23 cellular contexts compared by ENCODE assay signal in the genomic region with DNA sequence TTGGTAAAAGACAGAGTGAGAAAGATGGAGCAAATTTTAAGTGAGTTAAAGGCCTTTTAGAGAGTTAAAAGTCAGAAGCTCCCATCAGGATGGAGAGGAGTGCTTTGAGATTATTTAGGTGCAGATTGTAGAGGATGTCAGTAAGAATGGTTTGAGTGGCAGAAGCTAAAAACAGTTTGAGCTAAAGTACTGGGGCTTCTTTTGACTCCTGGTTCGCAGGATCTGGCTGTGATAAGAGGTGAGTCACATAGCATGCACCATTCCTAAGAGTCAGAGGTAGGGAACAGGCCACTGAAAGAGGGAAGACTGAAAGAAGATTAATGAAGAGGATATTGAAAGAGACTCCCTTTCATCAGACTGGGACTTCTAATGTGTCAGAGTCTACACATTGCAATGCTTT.
DNase-seq lines count a peak whose midpoint lies in the region; TF ChIP-seq lines count a peak whose summit lies in the region.
"Had no signal": no experiment of that assay in that cellular context is flagged by ENCODE, and none has a peak within 500 bp of the region (broad histone marks: within the 10 kb centered on the region; RNA-seq: fewer than 3 reads in every experiment).

No MANE protein-coding gene starts in this region.

- H3K27me3 ChIP-seq in breast epithelium, result no peaks in the 10 kb centered on the region
- no peaks in the 10 kb centered on the region for H3K27me3 ChIP-seq in mesenchymal stem cell (ENCODE audit: control insufficient read depth in 1 of 2, insufficient read depth in 1 of 2, low read length in 2 of 2)
- H3K27me3 ChIP-seq: neutrophil had no signal

- H3K4me2 ChIP-seq in mesenchymal stem cell (ENCODE audit: low read length, poor library complexity, severe bottlenecking), result no peak overlapping the region
- H3K4me2 ChIP-seq: A549 had no signal

- H3K9ac ChIP-seq in mesenchymal stem cell (ENCODE audit: low read length), result no peak overlapping the region

- no peak overlapping the region for H2BK12ac ChIP-seq in mesenchymal stem cell (ENCODE audit: low read length in 2 of 2)

- intact Hi-C loops in MCF 10A (cut with micrococcal nuclease), result no loop called here
- intact Hi-C loops in breast epithelium (cut with DNase I; ENCODE audit: low total_unique reads), result no loop called here

- DNase-seq in MCF 10A (ENCODE audit: unreplicated experiment) (peak; percentile 8), breast epithelium (ENCODE audit: low spot score in 2 of 2) (no peak), mesenchymal stem cell (peak; percentile 3), NCI-H1436 treated with DMSO at 0.1 percent for 48 hours (lab: John Stamatoyannopoulos, UW) (no peak), NCI-H524 (lab: John Stamatoyannopoulos, UW) (no peak), UCSD-AML1 (lab: John Stamatoyannopoulos, UW; ENCODE audit: unreplicated experiment) (no peak)
- no peak for DNase-seq in stimulated activated naive CD4-positive, alpha-beta T cell (lab: John Stamatoyannopoulos, UW)
- DNase-seq: activated naive CD4-positive, alpha-beta T cell treated with anti-CD3 and anti-CD28 coated beads, Interleukin-2, amount 10 ng/mL, durations not matched to agents 7 days and 5 days; AML-193; CD8-positive, alpha-beta T cell; effector CD4-positive, alpha-beta T cell; GF-D8; glutamatergic neuron; NCI-H2029 treated with DMSO at 0.1 percent for 48 hours; NCI-H345; SHP77; stimulated activated naive CD8-positive, alpha-beta T cell treated with anti-CD3 and anti-CD28 coated beads, Interleukin-15, amount 100 ng/mL, for 72 hours had no signal

- no TSS peak for BruUV-seq in MCF 10A (replicated peaks; lab: Mats Ljungman, UMichigan)

- no peak overlapping the region for H3K23ac ChIP-seq in mesenchymal stem cell (ENCODE audit: low read length in 2 of 2)

- H3K9me3 Mint-ChIP-seq in MCF 10A (ENCODE audit: unreplicated experiment), result no peaks in the 10 kb centered on the region
- peaks cover 0 to 7% (median 4%) of the 10 kb centered on the region in 5 experiments for H3K9me3 Mint-ChIP-seq in brain
- H3K9me3 Mint-ChIP-seq: activated naive CD4-positive, alpha-beta T cell treated with anti-CD3 and anti-CD28 coated beads, Interleukin-2, amount 10 ng/mL, durations not matched to agents 7 days and 5 days had no signal

- no peak for TF ChIP-seq CTCF in MCF 10A (IDR thresholded peaks at IDR 0.05; ENCODE audit: unreplicated experiment)
- no peak for TF ChIP-seq CTCF in breast epithelium (IDR thresholded peaks at IDR 0.05)
- TF ChIP-seq CTCF in brain (conservative IDR thresholded peaks at IDR 0.05), result no peak

- POLR2A ChIA-PET in MCF 10A (lab: Yijun Ruan, JAX), result interaction anchor here (0.5 kb wide), 1 partner anchor 13 kb away, joined by 3 read pairs; no protein-coding TSS in a partner anchor

- H4K8ac ChIP-seq in mesenchymal stem cell (ENCODE audit: low read length), result no peak overlapping the region

- no peak overlapping the region for H3K14ac ChIP-seq in mesenchymal stem cell (ENCODE audit: low read length in 2 of 2)

- CTCF ChIA-PET in MCF 10A (lab: Yijun Ruan, JAX), result interaction anchor here (0.6 kb wide), 1 partner anchor 470 kb away, joined by 3 read pairs; no protein-coding TSS in a partner anchor

- no peak overlapping the region for H2AK5ac ChIP-seq in mesenchymal stem cell (ENCODE audit: low read length, severe bottlenecking)

- H3K4ac ChIP-seq in mesenchymal stem cell (ENCODE audit: low read depth in 1 of 2, low read length in 2 of 2), result no peak overlapping the region

- H3K27me3 Mint-ChIP-seq in MCF 10A (ENCODE audit: insufficient read depth, unreplicated experiment), result peaks cover 7% of the 10 kb centered on the region
- H3K27me3 Mint-ChIP-seq in brain, result peaks cover 3% of the 10 kb centered on the region
- H3K27me3 Mint-ChIP-seq: activated naive CD4-positive, alpha-beta T cell treated with anti-CD3 and anti-CD28 coated beads, Interleukin-2, amount 10 ng/mL, durations not matched to agents 7 days and 5 days; stimulated activated naive CD8-positive, alpha-beta T cell treated with anti-CD3 and anti-CD28 coated beads, Interleukin-15, amount 100 ng/mL, for 72 hours had no signal

- H3K36me3 Mint-ChIP-seq in MCF 10A (ENCODE audit: insufficient read depth, unreplicated experiment), result no peaks in the 10 kb centered on the region
- no peaks in the 10 kb centered on the region for H3K36me3 Mint-ChIP-seq in brain
- H3K36me3 Mint-ChIP-seq: activated naive CD4-positive, alpha-beta T cell treated with anti-CD3 and anti-CD28 coated beads, Interleukin-2, amount 10 ng/mL, durations not matched to agents 7 days and 5 days; CD8-positive, alpha-beta T cell had no signal

- H4K91ac ChIP-seq in mesenchymal stem cell (ENCODE audit: low read length), result no peak overlapping the region

- H3K4me3 Mint-ChIP-seq in MCF 10A (ENCODE audit: unreplicated experiment) (no peak overlapping the region), brain (no peak overlapping the region)
- H3K4me3 Mint-ChIP-seq: activated naive CD4-positive, alpha-beta T cell treated with anti-CD3 and anti-CD28 coated beads, Interleukin-2, amount 10 ng/mL, durations not matched to agents 7 days and 5 days; CD8-positive, alpha-beta T cell; stimulated activated naive CD8-positive, alpha-beta T cell treated with anti-CD3 and anti-CD28 coated beads, Interleukin-15, amount 100 ng/mL, for 72 hours had no signal

- WGBS in mesenchymal stem cell, result 46% methylated on average over 1 of the region's 1 CpG

- no peaks in the 10 kb centered on the region for H3K36me3 ChIP-seq in breast epithelium
- H3K36me3 ChIP-seq in mesenchymal stem cell (ENCODE audit: control insufficient read depth in 1 of 2, insufficient read depth in 2 of 2, low read depth in 1 of 2, low read length in 2 of 2), result no peaks in the 10 kb centered on the region
- H3K36me3 ChIP-seq: neutrophil, prostate gland had no signal

- no peak overlapping the region for H3K27ac Mint-ChIP-seq in MCF 10A (ENCODE audit: low read depth, unreplicated experiment)
- peak overlapping the region in 4 of 5 experiments; percentile 36 to 91 (median 88) for H3K27ac Mint-ChIP-seq in brain
- H3K27ac Mint-ChIP-seq: activated naive CD4-positive, alpha-beta T cell treated with anti-CD3 and anti-CD28 coated beads, Interleukin-2, amount 10 ng/mL, durations not matched to agents 7 days and 5 days; CD8-positive, alpha-beta T cell; stimulated activated naive CD8-positive, alpha-beta T cell treated with anti-CD3 and anti-CD28 coated beads, Interleukin-15, amount 100 ng/mL, for 72 hours had no signal

- no peak overlapping the region for H2BK120ac ChIP-seq in mesenchymal stem cell (ENCODE audit: low read depth, low read length)

- H2BK5ac ChIP-seq in mesenchymal stem cell (ENCODE audit: low read depth, low read length, poor library complexity, severe bottlenecking), result no peak overlapping the region

- no peak overlapping the region for H3K27ac ChIP-seq in breast epithelium
- H3K27ac ChIP-seq in mesenchymal stem cell (ENCODE audit: low read length, poor library complexity, severe bottlenecking), result no peak overlapping the region
- H3K27ac ChIP-seq: A549, neutrophil, prostate gland had no signal

- H3K4me1 ChIP-seq in breast epithelium (no peaks in the 10 kb centered on the region), mesenchymal stem cell (ENCODE audit: control insufficient read depth, insufficient read depth, low read depth, low read length) (peaks cover 1% of the 10 kb centered on the region)
- H3K4me1 ChIP-seq: A549, prostate gland had no signal

- H3K4me1 Mint-ChIP-seq in MCF 10A (ENCODE audit: insufficient read depth, unreplicated experiment) (no peaks in the 10 kb centered on the region), brain (peaks cover 33% of the 10 kb centered on the region)
- H3K4me1 Mint-ChIP-seq: activated naive CD4-positive, alpha-beta T cell treated with anti-CD3 and anti-CD28 coated beads, Interleukin-2, amount 10 ng/mL, durations not matched to agents 7 days and 5 days; stimulated activated naive CD8-positive, alpha-beta T cell treated with anti-CD3 and anti-CD28 coated beads, Interleukin-15, amount 100 ng/mL, for 72 hours had no signal

- H2BK15ac ChIP-seq in mesenchymal stem cell (ENCODE audit: low read depth, poor library complexity, severe bottlenecking), result no peak overlapping the region

- H3K9me3 ChIP-seq in breast epithelium, result no peaks in the 10 kb centered on the region
- H3K9me3 ChIP-seq in mesenchymal stem cell (ENCODE audit: control insufficient read depth, low read length), result no peaks in the 10 kb centered on the region
- H3K9me3 ChIP-seq: A549, neutrophil, prostate gland had no signal

- no peaks in the 10 kb centered on the region for H3K79me1 ChIP-seq in mesenchymal stem cell (replicated peaks; ENCODE audit: low read length, poor library complexity, severe bottlenecking)

- TF ChIP-seq POLR2A in breast epithelium (IDR thresholded peaks at IDR 0.05), result no peak

- H2AFZ ChIP-seq in mesenchymal stem cell (ENCODE audit: low read depth, low read length), result no peak overlapping the region

- H3K18ac ChIP-seq in mesenchymal stem cell (ENCODE audit: low read depth in 1 of 2, low read length in 2 of 2), result no peak overlapping the region

- H3K4me3 ChIP-seq in breast epithelium, result no peak overlapping the region
- no peak overlapping the region for H3K4me3 ChIP-seq in mesenchymal stem cell (ENCODE audit: insufficient read depth in 1 of 2, low read depth in 1 of 2, low read length in 2 of 2)
- H3K4me3 ChIP-seq: A549, K562, lung, prostate gland had no signal

Comparison
In these comparisons a context has a peak if more than half of its experiments do, and no peak if none do; other contexts are left out.
1. DNase-seq: peak in MCF 10A (single experiment) and mesenchymal stem cell (single experiment); none in breast epithelium (0 of 2), stimulated activated naive CD4-positive, alpha-beta T cell (0 of 6), NCI-H1436 treated with DMSO at 0.1 percent for 48 hours (single experiment), NCI-H524 (0 of 2) and UCSD-AML1 (single experiment).